Comparison of ENCODE assay signal across 15 cellular contexts in the genomic region with DNA sequence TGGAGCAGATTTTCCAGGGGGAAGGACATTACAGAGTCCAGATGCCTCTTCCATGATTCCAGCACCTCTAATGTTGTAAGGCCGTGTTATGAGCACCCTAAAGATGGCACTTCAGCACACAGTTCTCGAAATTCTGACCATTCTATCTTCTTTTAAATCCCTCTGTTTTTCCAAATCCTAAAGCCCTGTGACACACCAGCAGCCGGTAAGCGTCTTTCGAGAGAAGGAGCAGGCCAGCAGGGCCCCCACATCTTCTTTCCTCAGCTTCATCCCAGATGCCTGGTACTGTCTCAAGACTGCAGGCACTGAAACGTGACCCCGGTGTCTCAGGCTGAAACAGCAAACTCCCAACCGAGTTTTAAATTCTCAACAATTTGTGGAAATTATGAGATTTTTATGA.
"Had no signal": no experiment of that assay in that cellular context is flagged by ENCODE, and none has a peak within 500 bp of the region (broad histone marks: within the 10 kb centered on the region; RNA-seq: fewer than 3 reads in every experiment).

No MANE protein-coding gene starts in this region.

- H3K27ac Mint-ChIP-seq: immature natural killer cell, mesothelial cell of epicardium had no signal

- H3K9me3 Mint-ChIP-seq: immature natural killer cell, mesothelial cell of epicardium had no signal

- H3K36me3 Mint-ChIP-seq: mesothelial cell of epicardium had no signal

- H3K4me1 Mint-ChIP-seq: immature natural killer cell had no signal

- DNase-seq: dermis blood vessel endothelial cell; dorsolateral prefrontal cortex; effector CD4-positive, alpha-beta T cell; effector memory CD4-positive, alpha-beta T cell; foreskin keratinocyte; heart left ventricle; hypothalamus; immature natural killer cell; left cardiac atrium; left lung; left ventricle myocardium superior; lower lobe of right lung; mesenchymal stem cell; mucosa of descending colon had no signal

- H3K4me3 Mint-ChIP-seq: immature natural killer cell, mesothelial cell of epicardium had no signal
